In the genomic region with DNA sequence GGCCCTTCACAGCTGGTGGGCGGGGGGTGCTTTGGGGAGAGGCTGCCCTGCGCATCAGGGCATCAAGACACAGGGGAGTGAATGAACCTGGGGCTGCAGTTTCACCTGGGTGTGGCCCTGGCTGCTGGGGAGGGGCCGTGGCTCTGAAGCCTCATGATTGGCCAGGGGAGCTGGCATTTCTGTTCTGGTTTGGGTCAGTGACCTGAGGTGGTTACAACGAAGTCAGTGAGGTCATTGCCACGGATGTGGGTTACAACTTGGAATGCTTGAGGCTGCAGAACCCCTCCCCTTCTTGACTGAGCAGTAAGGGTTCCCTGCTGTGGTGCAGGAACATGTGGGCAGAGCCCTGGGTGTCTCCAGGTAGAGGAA, we compare ENCODE assay signal across 8 cellular contexts.
DNase-seq lines count a peak whose midpoint lies in the region; ATAC-seq and TF ChIP-seq lines count a peak whose summit lies in the region.

No MANE protein-coding gene starts in this region.

- H3K4me3 ChIP-seq in cardiac fibroblast (replicated peaks in 1 of 2; ENCODE audit: low read depth in 2 of 2, low read length in 2 of 2), result no peak overlapping the region

- ATAC-seq in GM21786 (IDR thresholded peaks at IDR 0.05; ENCODE audit: unreplicated experiment), result peak; percentile 60

- TF ChIP-seq CTCF in cardiac fibroblast (IDR thresholded peaks at IDR 0.05; ENCODE audit: low read depth, low read length), result no peak

- DNase-seq in EH (ENCODE audit: low read depth) (peak; percentile 88), RPMI8226 (peak; percentile 96), cardiac fibroblast (ENCODE audit: low read depth in 2 of 2) (peak; percentile 70 to 80), NCI-H1694 (lab: John Stamatoyannopoulos, UW) (no peak), iPS-NIHi7 (ENCODE audit: extremely low spot score) (no peak), NCI-H1436 (lab: John Stamatoyannopoulos, UW) (no peak)
- peak; percentile 18 to 36 for DNase-seq in stimulated activated CD8-positive, alpha-beta memory T cell treated with anti-CD3 and anti-CD28 coated beads, Interleukin-7, amount 100 ng/mL, for 4 hours (ENCODE audit: low read depth in 2 of 2)

Comparison
In these comparisons a context has a peak if more than half of its experiments do, and no peak if none do; other contexts are left out.
1. DNase-seq: peak in EH (single experiment), RPMI8226 (single experiment), cardiac fibroblast (2 of 2) and stimulated activated CD8-positive, alpha-beta memory T cell treated with anti-CD3 and anti-CD28 coated beads, Interleukin-7, amount 100 ng/mL, for 4 hours (2 of 2); none in NCI-H1694 (single experiment), iPS-NIHi7 (single experiment) and NCI-H1436 (single experiment).